ENCODE assay signal across 23 cellular contexts in the genomic region with DNA sequence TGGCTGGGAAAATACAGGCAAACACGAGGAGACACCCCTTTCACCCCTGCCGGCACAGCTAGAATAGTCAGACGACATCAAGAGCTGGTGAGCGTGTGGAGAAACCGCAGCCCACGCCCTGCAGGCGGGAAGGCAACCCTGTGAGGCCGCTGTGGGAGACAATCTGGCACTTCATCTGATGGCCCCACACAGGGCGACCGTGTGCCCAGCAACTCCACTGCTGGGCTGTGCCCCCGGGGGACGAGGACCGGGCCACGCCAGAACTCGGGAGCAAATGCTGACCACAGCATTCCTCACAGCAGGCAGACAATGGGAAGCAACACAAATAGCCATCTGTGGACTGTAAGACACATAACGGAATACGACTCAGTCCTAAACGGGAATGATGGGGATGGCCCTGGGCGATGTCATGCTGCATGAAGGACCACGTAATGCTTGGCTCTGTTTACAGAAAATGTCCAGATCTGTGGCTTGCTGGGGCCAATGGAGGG. TPM values are rescaled to one million over a fixed set of nuclear protein-coding genes. Genes with fewer than 3 reads are reported as not detected.
DNase-seq lines count a peak whose midpoint lies in the region; ATAC-seq and TF ChIP-seq lines count a peak whose summit lies in the region.
"Had no signal": no experiment of that assay in that cellular context is flagged by ENCODE, and none has a peak within 500 bp of the region (broad histone marks: within the 10 kb centered on the region; RNA-seq: fewer than 3 reads in every experiment).

No MANE protein-coding gene starts in this region.

- DNase-seq in activated T-cell treated with anti-CD3 and anti-CD28 coated beads, Interleukin-2, amount 50 U/mL, for 24 hours: peak; percentile 14
- DNase-seq in activated T-cell treated with anti-CD3 and anti-CD28 coated beads, Interleukin-2, amount 50 U/mL, for 72 hours: no peak
- DNase-seq in RPMI7951 (ENCODE audit: low read depth) (peak; percentile 53), foreskin melanocyte (peak; percentile 54), sigmoid colon (peak; percentile 28), COR-L47 (lab: John Stamatoyannopoulos, UW) (no peak), Kasumi-1 (lab: John Stamatoyannopoulos, UW) (no peak)
- no peak for DNase-seq in activated CD8-positive, alpha-beta T cell treated with anti-CD3 and anti-CD28 coated beads, Interleukin-2, amount 10 ng/mL, durations not matched to agents 7 days and 5 days
- DNase-seq: activated CD4-positive, alpha-beta T cell treated with anti-CD3 and anti-CD28 coated beads, Interleukin-2, amount 50 U/mL, for 4 hours; activated CD8-positive, alpha-beta memory T cell treated with anti-CD3 and anti-CD28 coated beads, Interleukin-2, amount 50 U/mL, for 48 hours; activated naive CD8-positive, alpha-beta T cell treated with anti-CD3 and anti-CD28 coated beads, Interleukin-2, amount 50 U/mL, for 24 hours; AML-193; CD4-positive, alpha-beta memory T cell; esophagus squamous epithelium; NCI-H1694 treated with DMSO at 0.1 percent for 48 hours; NCI-H524 treated with DMSO at 0.1 percent for 48 hours had no signal

- WGBS in sigmoid colon, 2 donors: 69 to 77% methylated on average over 20 of the region's 20 CpGs

- H3K4me3 Mint-ChIP-seq in activated T-cell treated with anti-CD3 and anti-CD28 coated beads, Interleukin-2, amount 50 U/mL, for 24 hours: no peak overlapping the region
- no peak overlapping the region for H3K4me3 Mint-ChIP-seq in activated T-cell treated with anti-CD3 and anti-CD28 coated beads, Interleukin-2, amount 50 U/mL, for 72 hours
- no peak overlapping the region for H3K4me3 Mint-ChIP-seq in activated CD8-positive, alpha-beta T cell treated with anti-CD3 and anti-CD28 coated beads, Interleukin-2, amount 10 ng/mL, durations not matched to agents 7 days and 5 days
- H3K4me3 Mint-ChIP-seq: activated B cell treated with CpG ODN at 0.5 μM for 24 hours; activated naive CD8-positive, alpha-beta T cell treated with anti-CD3 and anti-CD28 coated beads, Interleukin-2, amount 50 U/mL, for 24 hours; brain; CD4-positive, alpha-beta memory T cell; neural progenitor cell had no signal

- no peak for TF ChIP-seq EP300 in sigmoid colon (IDR thresholded peaks at IDR 0.05)

- peaks cover 11% of the 10 kb centered on the region for H3K27me3 Mint-ChIP-seq in activated T-cell treated with anti-CD3 and anti-CD28 coated beads, Interleukin-2, amount 50 U/mL, for 24 hours
- peaks cover 13% of the 10 kb centered on the region for H3K27me3 Mint-ChIP-seq in activated T-cell treated with anti-CD3 and anti-CD28 coated beads, Interleukin-2, amount 50 U/mL, for 72 hours (ENCODE audit: low read depth)
- H3K27me3 Mint-ChIP-seq in activated CD8-positive, alpha-beta T cell treated with anti-CD3 and anti-CD28 coated beads, Interleukin-2, amount 10 ng/mL, durations not matched to agents 7 days and 5 days (ENCODE audit: low read depth): peaks cover 3% of the 10 kb centered on the region

- no peaks in the 10 kb centered on the region for H3K9me3 ChIP-seq in sigmoid colon
- H3K9me3 ChIP-seq: esophagus squamous epithelium had no signal

- peaks cover 0 to 17% (median 0%) of the 10 kb centered on the region in 3 donors for H3K27me3 ChIP-seq in sigmoid colon
- H3K27me3 ChIP-seq: neural progenitor cell had no signal

- intact Hi-C loops in sigmoid colon (cut with DNase I): no loop called here

- no peaks in the 10 kb centered on the region for H3K9me3 Mint-ChIP-seq in activated T-cell treated with anti-CD3 and anti-CD28 coated beads, Interleukin-2, amount 50 U/mL, for 24 hours
- no peaks in the 10 kb centered on the region for H3K9me3 Mint-ChIP-seq in activated T-cell treated with anti-CD3 and anti-CD28 coated beads, Interleukin-2, amount 50 U/mL, for 72 hours
- no peaks in the 10 kb centered on the region for H3K9me3 Mint-ChIP-seq in activated CD8-positive, alpha-beta T cell treated with anti-CD3 and anti-CD28 coated beads, Interleukin-2, amount 10 ng/mL, durations not matched to agents 7 days and 5 days (ENCODE audit: insufficient read depth)
- H3K9me3 Mint-ChIP-seq: activated B cell treated with CpG ODN at 0.5 μM for 24 hours; activated naive CD8-positive, alpha-beta T cell treated with anti-CD3 and anti-CD28 coated beads, Interleukin-2, amount 50 U/mL, for 24 hours; CD4-positive, alpha-beta memory T cell; neural progenitor cell had no signal

- POLR2A ChIA-PET in activated CD8-positive, alpha-beta T cell treated with anti-CD3 and anti-CD28 coated beads, Interleukin-2, amount 10 ng/mL, durations not matched to agents 7 days and 5 days (lab: Charles Lee): no interaction called here

- no peaks in the 10 kb centered on the region for H3K36me3 Mint-ChIP-seq in activated T-cell treated with anti-CD3 and anti-CD28 coated beads, Interleukin-2, amount 50 U/mL, for 24 hours (ENCODE audit: low read depth)
- H3K36me3 Mint-ChIP-seq in activated T-cell treated with anti-CD3 and anti-CD28 coated beads, Interleukin-2, amount 50 U/mL, for 72 hours (ENCODE audit: insufficient read depth in 2 of 2): no peaks in the 10 kb centered on the region
- H3K36me3 Mint-ChIP-seq in activated CD8-positive, alpha-beta T cell treated with anti-CD3 and anti-CD28 coated beads, Interleukin-2, amount 10 ng/mL, durations not matched to agents 7 days and 5 days (ENCODE audit: low read depth): no peaks in the 10 kb centered on the region
- H3K36me3 Mint-ChIP-seq: brain; CD4-positive, alpha-beta memory T cell; neural progenitor cell had no signal

- ATAC-seq in activated T-cell treated with anti-CD3 and anti-CD28 coated beads, Interleukin-2, amount 50 U/mL, for 72 hours (replicated peaks in 1 of 2): no peak
- no peak for ATAC-seq in activated CD8-positive, alpha-beta T cell treated with anti-CD3 and anti-CD28 coated beads, Interleukin-2, amount 10 ng/mL, durations not matched to agents 7 days and 5 days
- ATAC-seq: activated naive CD8-positive, alpha-beta T cell treated with anti-CD3 and anti-CD28 coated beads, Interleukin-2, amount 50 U/mL, for 24 hours had no signal

- CTCF ChIA-PET in activated CD8-positive, alpha-beta T cell treated with anti-CD3 and anti-CD28 coated beads, Interleukin-2, amount 10 ng/mL, durations not matched to agents 7 days and 5 days (lab: Charles Lee): no interaction called here

- no peak for TF ChIP-seq POLR2A in sigmoid colon (IDR thresholded peaks at IDR 0.05)

- peaks cover 0 to 7% (median 4%) of the 10 kb centered on the region in 4 donors for H3K4me1 ChIP-seq in sigmoid colon
- H3K4me1 ChIP-seq: esophagus squamous epithelium, neural progenitor cell had no signal

- H3K4me1 Mint-ChIP-seq in activated T-cell treated with anti-CD3 and anti-CD28 coated beads, Interleukin-2, amount 50 U/mL, for 24 hours (ENCODE audit: low read depth): peaks cover 3% of the 10 kb centered on the region
- no peaks in the 10 kb centered on the region for H3K4me1 Mint-ChIP-seq in activated T-cell treated with anti-CD3 and anti-CD28 coated beads, Interleukin-2, amount 50 U/mL, for 72 hours (ENCODE audit: low read depth)
- no peaks in the 10 kb centered on the region for H3K4me1 Mint-ChIP-seq in activated CD8-positive, alpha-beta T cell treated with anti-CD3 and anti-CD28 coated beads, Interleukin-2, amount 10 ng/mL, durations not matched to agents 7 days and 5 days (ENCODE audit: low read depth)
- H3K4me1 Mint-ChIP-seq: activated B cell treated with CpG ODN at 0.5 μM for 24 hours; activated naive CD8-positive, alpha-beta T cell treated with anti-CD3 and anti-CD28 coated beads, Interleukin-2, amount 50 U/mL, for 24 hours had no signal

- H3K36me3 ChIP-seq in sigmoid colon: no peaks in the 10 kb centered on the region
- H3K36me3 ChIP-seq: esophagus squamous epithelium, neural progenitor cell had no signal

- H3K27ac Mint-ChIP-seq in activated T-cell treated with anti-CD3 and anti-CD28 coated beads, Interleukin-2, amount 50 U/mL, for 24 hours: no peak overlapping the region
- no peak overlapping the region for H3K27ac Mint-ChIP-seq in activated T-cell treated with anti-CD3 and anti-CD28 coated beads, Interleukin-2, amount 50 U/mL, for 72 hours
- no peak overlapping the region for H3K27ac Mint-ChIP-seq in activated CD8-positive, alpha-beta T cell treated with anti-CD3 and anti-CD28 coated beads, Interleukin-2, amount 10 ng/mL, durations not matched to agents 7 days and 5 days
- H3K27ac Mint-ChIP-seq: activated B cell treated with CpG ODN at 0.5 μM for 24 hours; activated naive CD8-positive, alpha-beta T cell treated with anti-CD3 and anti-CD28 coated beads, Interleukin-2, amount 50 U/mL, for 24 hours; CD4-positive, alpha-beta memory T cell had no signal

- no peak overlapping the region for H3K27ac ChIP-seq in sigmoid colon
- H3K27ac ChIP-seq: esophagus squamous epithelium, neural progenitor cell, SK-N-MC had no signal

- TF ChIP-seq CTCF in sigmoid colon (IDR thresholded peaks at IDR 0.05): no peak

- H3K4me3 ChIP-seq in sigmoid colon: no peak overlapping the region
- H3K4me3 ChIP-seq: esophagus squamous epithelium, lung, neural progenitor cell, SK-N-MC had no signal

RNA-seq across cellular contexts. Expression of gene CFAP46, which starts 58.9 kb away (rescaled TPM):
- total RNA-seq in activated T-cell treated with anti-CD3 and anti-CD28 coated beads, Interleukin-2, amount 50 U/mL, for 72 hours: under 1 TPM; 0.16 to 0.26 TPM
- not detected in 2 replicates for total RNA-seq in RPMI7951 (2014; rRNA removed; shearing (Covaris generic))
- 1 to 10 TPM in 1 of 4 donors, under 1 TPM in 2, not detected in 1; 0.36 to 1.7 (median 0.41) TPM for total RNA-seq in sigmoid colon
- polyA plus RNA-seq in sigmoid colon: under 1 TPM in 1 of 3 donors, not detected in 2; 0.10 TPM
- total RNA-seq in activated CD8-positive, alpha-beta T cell treated with anti-CD3 and anti-CD28 coated beads, Interleukin-2, amount 10 ng/mL, durations not matched to agents 7 days and 5 days: not detected
- total RNA-seq: CD4-positive, alpha-beta memory T cell; LHCN-M2; skeletal muscle tissue had no signal
- polyA plus RNA-seq: CD4-positive, alpha-beta memory T cell had no signal

Comparison
In these comparisons a context has a peak if more than half of its experiments do, and no peak if none do; other contexts are left out.
1. DNase-seq: peak in activated T-cell treated with anti-CD3 and anti-CD28 coated beads, Interleukin-2, amount 50 U/mL, for 24 hours (single experiment), RPMI7951 (single experiment), foreskin melanocyte (single experiment) and sigmoid colon (single experiment); none in activated T-cell treated with anti-CD3 and anti-CD28 coated beads, Interleukin-2, amount 50 U/mL, for 72 hours (0 of 2), COR-L47 (single experiment), activated CD8-positive, alpha-beta T cell treated with anti-CD3 and anti-CD28 coated beads, Interleukin-2, amount 10 ng/mL, durations not matched to agents 7 days and 5 days (single experiment) and Kasumi-1 (0 of 2).